ENCODE assay signal across 14 cellular contexts in genomic region chr12:104615048-104615561, GRCh38.
DNase-seq lines count a peak whose midpoint lies in the region; ATAC-seq and TF ChIP-seq lines count a peak whose summit lies in the region.
"Had no signal": no experiment of that assay in that cellular context is flagged by ENCODE, and none has a peak within 500 bp of the region (broad histone marks: within the 10 kb centered on the region; RNA-seq: fewer than 3 reads in every experiment).

No MANE protein-coding gene starts in this region.

- 67 to 72% methylated on average over 12 of the region's 12 CpGs for WGBS in body of pancreas, 2 donors
- 48 to 49% methylated on average over 12 of the region's 12 CpGs for WGBS in heart right ventricle, 2 donors

- H3K9me3 ChIP-seq in body of pancreas: no peaks in the 10 kb centered on the region
- H3K9me3 ChIP-seq in heart right ventricle: no peaks in the 10 kb centered on the region
- H3K9me3 ChIP-seq: A549 had no signal

- no peaks in the 10 kb centered on the region for H3K4me1 ChIP-seq in body of pancreas
- H3K4me1 ChIP-seq in heart right ventricle: peaks cover 0 to 32% (median 9%) of the 10 kb centered on the region in 9 donors

- no peak for TF ChIP-seq POLR2A in body of pancreas (IDR thresholded peaks at IDR 0.05)

- no peak for TF ChIP-seq CTCF in body of pancreas (IDR thresholded peaks at IDR 0.05)
- TF ChIP-seq CTCF in heart right ventricle (IDR thresholded peaks at IDR 0.05): no peak

- ATAC-seq in body of pancreas (peak; percentile 65), heart right ventricle (peak; percentile 62 to 87 (median 72)), sciatic nerve (peak; percentile 57), HG02571 (IDR thresholded peaks at IDR 0.05; ENCODE audit: unreplicated experiment) (no peak), GM18520 (IDR thresholded peaks at IDR 0.05; ENCODE audit: unreplicated experiment) (no peak)
- ATAC-seq: A549 had no signal

- H3K27me3 ChIP-seq in body of pancreas (no peaks in the 10 kb centered on the region), heart right ventricle (no peaks in the 10 kb centered on the region)

- H3K27ac ChIP-seq in body of pancreas (no peak overlapping the region), heart right ventricle (peak overlapping the region in 7 of 10 donors; percentile 10 to 66 (median 31))
- H3K27ac ChIP-seq: A549, KMS-11 had no signal

- intact Hi-C loops in body of pancreas (cut with DNase I) (no loop called here), heart right ventricle (cut with DNase I) (no loop called here), sciatic nerve (cut with DNase I) (no loop called here)

- DNase-seq in AG08396 (ENCODE audit: low spot score): peak; percentile 28
- peak in 3 of 4 donors; percentile 27 to 50 (median 27) for DNase-seq in body of pancreas
- DNase-seq in heart right ventricle: peak; percentile 16 to 48
- DNase-seq in sciatic nerve (ENCODE audit: low spot score): no peak
- no peak for DNase-seq in NCI-H2171 treated with DMSO at 0.1 percent for 48 hours (lab: John Stamatoyannopoulos, UW)
- DNase-seq in Kasumi-1 (lab: John Stamatoyannopoulos, UW): no peak
- DNase-seq: activated CD4-positive, alpha-beta memory T cell treated with anti-CD3 and anti-CD28 coated beads, Interleukin-2, amount 10 ng/mL, durations not matched to agents 7 days and 5 days; activated effector memory CD4-positive, alpha-beta T cell treated with Interleukin-2 at 50 U/mL for 16 hours; NCI-H146; NCI-H526 treated with DMSO at 0.1 percent for 48 hours had no signal

- H3K4me3 ChIP-seq in body of pancreas (no peak overlapping the region), heart right ventricle (no peak overlapping the region)
- H3K4me3 ChIP-seq: A549 had no signal

- H3K36me3 ChIP-seq in body of pancreas (replicated peaks in 1 of 2; ENCODE audit: insufficient read depth in 1 of 2, low read depth in 2 of 2) (no peaks in the 10 kb centered on the region), heart right ventricle (peaks cover 0 to 3% (median 0%) of the 10 kb centered on the region in 9 donors)

Comparison
In these comparisons a context has a peak if more than half of its experiments do, and no peak if none do; other contexts are left out.
1. DNase-seq: peak in AG08396 (single experiment), body of pancreas (3 of 4) and heart right ventricle (2 of 2); none in sciatic nerve (single experiment), NCI-H2171 treated with DMSO at 0.1 percent for 48 hours (single experiment) and Kasumi-1 (0 of 2).
2. ATAC-seq: peak in body of pancreas (single experiment), heart right ventricle (8 of 8) and sciatic nerve (single experiment); none in HG02571 (single experiment) and GM18520 (single experiment).
3. H3K27ac ChIP-seq: peak in heart right ventricle (7 of 10); none in body of pancreas (0 of 4).